In the genomic region with DNA sequence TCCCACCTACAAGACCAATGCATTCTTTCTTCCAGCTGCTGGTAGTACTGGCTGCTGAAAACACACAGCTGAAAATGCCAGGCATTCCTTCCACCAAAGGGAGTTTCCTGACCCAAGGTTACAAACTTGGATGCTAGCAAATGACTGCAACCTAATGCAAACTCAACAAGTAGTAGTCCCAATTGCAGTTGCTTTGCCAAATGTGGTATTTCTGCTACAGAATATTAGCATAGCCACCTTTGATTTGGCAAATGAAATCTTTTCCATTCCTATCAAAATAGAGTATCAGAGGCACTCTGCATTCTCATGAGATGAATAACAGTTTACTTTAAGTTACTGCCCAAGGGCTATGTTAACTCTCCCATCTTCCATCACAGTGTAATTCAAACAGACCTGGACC, we compare ENCODE assay signal across 16 cellular contexts.
DNase-seq lines count a peak whose midpoint lies in the region; ATAC-seq and TF ChIP-seq lines count a peak whose summit lies in the region.
"Had no signal": no experiment of that assay in that cellular context is flagged by ENCODE, and none has a peak within 500 bp of the region (broad histone marks: within the 10 kb centered on the region; RNA-seq: fewer than 3 reads in every experiment).

No MANE protein-coding gene starts in this region.

- H3K36me3 Mint-ChIP-seq in GM23338 (ENCODE audit: low read depth): no peaks in the 10 kb centered on the region
- H3K36me3 Mint-ChIP-seq: activated naive CD4-positive, alpha-beta T cell treated with anti-CD3 and anti-CD28 coated beads, Interleukin-2, amount 50 U/mL, for 24 hours had no signal

- no peak overlapping the region for H3K4me2 ChIP-seq in GM23338

- H3K27me3 ChIP-seq in GM23338 (ENCODE audit: insufficient read depth) (no peaks in the 10 kb centered on the region), RWPE2 (ENCODE audit: insufficient read depth, poor library complexity, severe bottlenecking) (no peaks in the 10 kb centered on the region)

- ATAC-seq in GM23338 (peak; percentile 94), RWPE2 (ENCODE audit: low read depth) (peak; percentile 73), HG03565 (IDR thresholded peaks at IDR 0.05; ENCODE audit: unreplicated experiment) (no peak), HG03378 (IDR thresholded peaks at IDR 0.05; ENCODE audit: unreplicated experiment) (no peak)
- ATAC-seq: activated CD4-positive, alpha-beta T cell treated with anti-CD3 and anti-CD28 coated beads for 36 hours; esophagus mucosa had no signal

- H3K36me3 ChIP-seq in GM23338 (ENCODE audit: insufficient read depth) (no peaks in the 10 kb centered on the region), RWPE2 (ENCODE audit: low read depth) (no peaks in the 10 kb centered on the region)

- H3K9me3 ChIP-seq in RWPE2 (ENCODE audit: severe bottlenecking): no peaks in the 10 kb centered on the region

- H3K4me1 Mint-ChIP-seq in GM23338: peaks cover 10% of the 10 kb centered on the region; the same call in 2 of the 3 replicates
- H3K4me1 Mint-ChIP-seq: activated CD4-positive, alpha-beta T cell treated with anti-CD3 and anti-CD28 coated beads for 36 hours; activated naive CD4-positive, alpha-beta T cell treated with anti-CD3 and anti-CD28 coated beads, Interleukin-2, amount 50 U/mL, for 24 hours; B cell had no signal

- H3K4me3 Mint-ChIP-seq in GM23338: no peak overlapping the region
- H3K4me3 Mint-ChIP-seq: activated CD4-positive, alpha-beta T cell treated with anti-CD3 and anti-CD28 coated beads for 36 hours; activated naive CD4-positive, alpha-beta T cell treated with anti-CD3 and anti-CD28 coated beads, Interleukin-2, amount 50 U/mL, for 24 hours; B cell had no signal

- no peaks in the 10 kb centered on the region for H3K27me3 Mint-ChIP-seq in GM23338 (ENCODE audit: insufficient read depth, low read depth, poor library complexity)
- H3K27me3 Mint-ChIP-seq: activated CD4-positive, alpha-beta T cell treated with anti-CD3 and anti-CD28 coated beads for 36 hours; activated naive CD4-positive, alpha-beta T cell treated with anti-CD3 and anti-CD28 coated beads, Interleukin-2, amount 50 U/mL, for 24 hours; B cell had no signal

- H4K20me1 ChIP-seq in GM23338 (replicated peaks; ENCODE audit: insufficient read depth): no peaks in the 10 kb centered on the region

- no peak overlapping the region for H2AFZ ChIP-seq in GM23338
- H2AFZ ChIP-seq: parathyroid adenoma had no signal

- H3F3A ChIP-seq in GM23338 (replicated peaks; ENCODE audit: low read depth): no peaks in the 10 kb centered on the region

- H3K27ac Mint-ChIP-seq in GM23338: no peak overlapping the region
- H3K27ac Mint-ChIP-seq: activated CD4-positive, alpha-beta T cell treated with anti-CD3 and anti-CD28 coated beads for 36 hours; activated naive CD4-positive, alpha-beta T cell treated with anti-CD3 and anti-CD28 coated beads, Interleukin-2, amount 50 U/mL, for 24 hours; B cell had no signal

- H3K4me1 ChIP-seq in GM23338 (ENCODE audit: insufficient read depth): no peaks in the 10 kb centered on the region
- H3K4me1 ChIP-seq in RWPE2 (ENCODE audit: insufficient read depth, poor library complexity, severe bottlenecking): peaks cover 19% of the 10 kb centered on the region
- H3K4me1 ChIP-seq: parathyroid adenoma had no signal

- no peak overlapping the region for H3K27ac ChIP-seq in GM23338 (ENCODE audit: low read depth)
- peak overlapping the region; percentile 7 for H3K27ac ChIP-seq in RWPE2 (ENCODE audit: poor library complexity, severe bottlenecking)
- H3K27ac ChIP-seq: parathyroid adenoma had no signal

- no peak for TF ChIP-seq CTCF in GM23338 (conservative IDR thresholded peaks at IDR 0.05; ENCODE audit: low read depth in 2 of 2)
- no peak for TF ChIP-seq CTCF in RWPE2 (IDR thresholded peaks at IDR 0.05; ENCODE audit: poor library complexity, severe bottlenecking)

- H3K9me2 ChIP-seq in GM23338 (ENCODE audit: insufficient read depth): peaks cover 10% of the 10 kb centered on the region

- H3K4me3 ChIP-seq in GM23338 (no peak overlapping the region), RWPE2 (ENCODE audit: severe bottlenecking) (no peak overlapping the region)

- peak; percentile 83 for DNase-seq in GM23338 (ENCODE audit: low spot score)
- DNase-seq in RWPE2 (ENCODE audit: low spot score): no peak
- DNase-seq in fibroblast of peridontal ligament (ENCODE audit: extremely low read depth): peak; percentile 2
- peak; percentile 10 for DNase-seq in myocyte (ENCODE audit: low read depth)
- no peak for DNase-seq in putamen (ENCODE audit: low spot score)
- DNase-seq in DMS79 treated with DMSO at 0.1 percent for 48 hours (lab: John Stamatoyannopoulos, UW): no peak
- DNase-seq: activated CD4-positive, alpha-beta T cell treated with anti-CD3 and anti-CD28 coated beads for 36 hours; DMS153; HCEC 1CT; NCI-H524 had no signal

- no peaks in the 10 kb centered on the region for H3K79me2 ChIP-seq in GM23338 (replicated peaks; ENCODE audit: insufficient read depth)
- H3K79me2 ChIP-seq: parathyroid adenoma had no signal

- no peaks in the 10 kb centered on the region for H3K9me3 Mint-ChIP-seq in GM23338

TF ChIP-seq in GM23338, 12 proteins besides CTCF, POLR2A, EP300 and RAD21 (continues in another document):
- TF ChIP-seq, protein P1, sequence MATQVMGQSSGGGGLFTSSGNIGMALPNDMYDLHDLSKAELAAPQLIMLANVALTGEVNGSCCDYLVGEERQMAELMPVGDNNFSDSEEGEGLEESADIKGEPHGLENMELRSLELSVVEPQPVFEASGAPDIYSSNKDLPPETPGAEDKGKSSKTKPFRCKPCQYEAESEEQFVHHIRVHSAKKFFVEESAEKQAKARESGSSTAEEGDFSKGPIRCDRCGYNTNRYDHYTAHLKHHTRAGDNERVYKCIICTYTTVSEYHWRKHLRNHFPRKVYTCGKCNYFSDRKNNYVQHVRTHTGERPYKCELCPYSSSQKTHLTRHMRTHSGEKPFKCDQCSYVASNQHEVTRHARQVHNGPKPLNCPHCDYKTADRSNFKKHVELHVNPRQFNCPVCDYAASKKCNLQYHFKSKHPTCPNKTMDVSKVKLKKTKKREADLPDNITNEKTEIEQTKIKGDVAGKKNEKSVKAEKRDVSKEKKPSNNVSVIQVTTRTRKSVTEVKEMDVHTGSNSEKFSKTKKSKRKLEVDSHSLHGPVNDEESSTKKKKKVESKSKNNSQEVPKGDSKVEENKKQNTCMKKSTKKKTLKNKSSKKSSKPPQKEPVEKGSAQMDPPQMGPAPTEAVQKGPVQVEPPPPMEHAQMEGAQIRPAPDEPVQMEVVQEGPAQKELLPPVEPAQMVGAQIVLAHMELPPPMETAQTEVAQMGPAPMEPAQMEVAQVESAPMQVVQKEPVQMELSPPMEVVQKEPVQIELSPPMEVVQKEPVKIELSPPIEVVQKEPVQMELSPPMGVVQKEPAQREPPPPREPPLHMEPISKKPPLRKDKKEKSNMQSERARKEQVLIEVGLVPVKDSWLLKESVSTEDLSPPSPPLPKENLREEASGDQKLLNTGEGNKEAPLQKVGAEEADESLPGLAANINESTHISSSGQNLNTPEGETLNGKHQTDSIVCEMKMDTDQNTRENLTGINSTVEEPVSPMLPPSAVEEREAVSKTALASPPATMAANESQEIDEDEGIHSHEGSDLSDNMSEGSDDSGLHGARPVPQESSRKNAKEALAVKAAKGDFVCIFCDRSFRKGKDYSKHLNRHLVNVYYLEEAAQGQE (IDR thresholded peaks at IDR 0.05; ENCODE audit: unreplicated experiment): no peak

Comparison
In these comparisons a context has a peak if more than half of its experiments do, and no peak if none do; other contexts are left out.
1. ATAC-seq: peak in GM23338 (single experiment) and RWPE2 (single experiment); none in HG03565 (single experiment) and HG03378 (single experiment).
2. DNase-seq: peak in GM23338 (single experiment), fibroblast of peridontal ligament (single experiment) and myocyte (single experiment); none in RWPE2 (single experiment), putamen (single experiment) and DMS79 treated with DMSO at 0.1 percent for 48 hours (single experiment).